1 cellular context compared by ENCODE assay signal in genomic region chr20:43667341-43668132, GRCh38.
TF ChIP-seq lines count a peak whose summit lies in the region.

No MANE protein-coding gene starts in this region.

TF ChIP-seq in GM23338, 12 proteins besides CTCF, POLR2A, EP300 and RAD21 (continued from another document):
- TF ChIP-seq, protein P1, sequence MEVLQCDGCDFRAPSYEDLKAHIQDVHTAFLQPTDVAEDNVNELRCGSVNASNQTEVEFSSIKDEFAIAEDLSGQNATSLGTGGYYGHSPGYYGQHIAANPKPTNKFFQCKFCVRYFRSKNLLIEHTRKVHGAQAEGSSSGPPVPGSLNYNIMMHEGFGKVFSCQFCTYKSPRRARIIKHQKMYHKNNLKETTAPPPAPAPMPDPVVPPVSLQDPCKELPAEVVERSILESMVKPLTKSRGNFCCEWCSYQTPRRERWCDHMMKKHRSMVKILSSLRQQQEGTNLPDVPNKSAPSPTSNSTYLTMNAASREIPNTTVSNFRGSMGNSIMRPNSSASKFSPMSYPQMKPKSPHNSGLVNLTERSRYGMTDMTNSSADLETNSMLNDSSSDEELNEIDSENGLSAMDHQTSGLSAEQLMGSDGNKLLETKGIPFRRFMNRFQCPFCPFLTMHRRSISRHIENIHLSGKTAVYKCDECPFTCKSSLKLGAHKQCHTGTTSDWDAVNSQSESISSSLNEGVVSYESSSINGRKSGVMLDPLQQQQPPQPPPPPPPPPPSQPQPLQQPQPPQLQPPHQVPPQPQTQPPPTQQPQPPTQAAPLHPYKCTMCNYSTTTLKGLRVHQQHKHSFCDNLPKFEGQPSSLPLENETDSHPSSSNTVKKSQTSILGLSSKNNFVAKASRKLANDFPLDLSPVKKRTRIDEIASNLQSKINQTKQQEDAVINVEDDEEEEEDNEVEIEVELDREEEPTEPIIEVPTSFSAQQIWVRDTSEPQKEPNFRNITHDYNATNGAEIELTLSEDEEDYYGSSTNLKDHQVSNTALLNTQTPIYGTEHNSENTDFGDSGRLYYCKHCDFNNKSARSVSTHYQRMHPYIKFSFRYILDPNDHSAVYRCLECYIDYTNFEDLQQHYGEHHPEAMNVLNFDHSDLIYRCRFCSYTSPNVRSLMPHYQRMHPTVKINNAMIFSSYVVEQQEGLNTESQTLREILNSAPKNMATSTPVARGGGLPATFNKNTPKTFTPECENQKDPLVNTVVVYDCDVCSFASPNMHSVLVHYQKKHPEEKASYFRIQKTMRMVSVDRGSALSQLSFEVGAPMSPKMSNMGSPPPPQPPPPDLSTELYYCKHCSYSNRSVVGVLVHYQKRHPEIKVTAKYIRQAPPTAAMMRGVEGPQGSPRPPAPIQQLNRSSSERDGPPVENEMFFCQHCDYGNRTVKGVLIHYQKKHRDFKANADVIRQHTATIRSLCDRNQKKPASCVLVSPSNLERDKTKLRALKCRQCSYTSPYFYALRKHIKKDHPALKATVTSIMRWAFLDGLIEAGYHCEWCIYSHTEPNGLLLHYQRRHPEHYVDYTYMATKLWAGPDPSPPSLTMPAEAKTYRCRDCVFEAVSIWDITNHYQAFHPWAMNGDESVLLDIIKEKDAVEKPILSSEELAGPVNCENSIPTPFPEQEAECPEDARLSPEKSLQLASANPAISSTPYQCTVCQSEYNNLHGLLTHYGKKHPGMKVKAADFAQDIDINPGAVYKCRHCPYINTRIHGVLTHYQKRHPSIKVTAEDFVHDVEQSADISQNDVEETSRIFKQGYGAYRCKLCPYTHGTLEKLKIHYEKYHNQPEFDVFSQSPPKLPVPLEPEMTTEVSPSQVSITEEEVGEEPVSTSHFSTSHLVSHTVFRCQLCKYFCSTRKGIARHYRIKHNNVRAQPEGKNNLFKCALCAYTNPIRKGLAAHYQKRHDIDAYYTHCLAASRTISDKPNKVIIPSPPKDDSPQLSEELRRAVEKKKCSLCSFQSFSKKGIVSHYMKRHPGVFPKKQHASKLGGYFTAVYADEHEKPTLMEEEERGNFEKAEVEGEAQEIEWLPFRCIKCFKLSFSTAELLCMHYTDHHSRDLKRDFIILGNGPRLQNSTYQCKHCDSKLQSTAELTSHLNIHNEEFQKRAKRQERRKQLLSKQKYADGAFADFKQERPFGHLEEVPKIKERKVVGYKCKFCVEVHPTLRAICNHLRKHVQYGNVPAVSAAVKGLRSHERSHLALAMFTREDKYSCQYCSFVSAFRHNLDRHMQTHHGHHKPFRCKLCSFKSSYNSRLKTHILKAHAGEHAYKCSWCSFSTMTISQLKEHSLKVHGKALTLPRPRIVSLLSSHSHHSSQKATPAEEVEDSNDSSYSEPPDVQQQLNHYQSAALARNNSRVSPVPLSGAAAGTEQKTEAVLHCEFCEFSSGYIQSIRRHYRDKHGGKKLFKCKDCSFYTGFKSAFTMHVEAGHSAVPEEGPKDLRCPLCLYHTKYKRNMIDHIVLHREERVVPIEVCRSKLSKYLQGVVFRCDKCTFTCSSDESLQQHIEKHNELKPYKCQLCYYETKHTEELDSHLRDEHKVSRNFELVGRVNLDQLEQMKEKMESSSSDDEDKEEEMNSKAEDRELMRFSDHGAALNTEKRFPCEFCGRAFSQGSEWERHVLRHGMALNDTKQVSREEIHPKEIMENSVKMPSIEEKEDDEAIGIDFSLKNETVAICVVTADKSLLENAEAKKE (CRISPR knock-in tag; IDR thresholded peaks at IDR 0.05), result no peak
- TF ChIP-seq CREB1 (CRISPR knock-in tag; IDR thresholded peaks at IDR 0.05; ENCODE audit: low read depth) (peak; percentile 52; the same call in 1 of the 2 replicates), ZNF114 (CRISPR knock-in tag; IDR thresholded peaks at IDR 0.05) (no peak), EZH2 (IDR thresholded peaks at IDR 0.05; ENCODE audit: low read depth, unreplicated experiment) (no peak)
